Comparison of ENCODE assay signal across 1 cellular context in the genomic region with DNA sequence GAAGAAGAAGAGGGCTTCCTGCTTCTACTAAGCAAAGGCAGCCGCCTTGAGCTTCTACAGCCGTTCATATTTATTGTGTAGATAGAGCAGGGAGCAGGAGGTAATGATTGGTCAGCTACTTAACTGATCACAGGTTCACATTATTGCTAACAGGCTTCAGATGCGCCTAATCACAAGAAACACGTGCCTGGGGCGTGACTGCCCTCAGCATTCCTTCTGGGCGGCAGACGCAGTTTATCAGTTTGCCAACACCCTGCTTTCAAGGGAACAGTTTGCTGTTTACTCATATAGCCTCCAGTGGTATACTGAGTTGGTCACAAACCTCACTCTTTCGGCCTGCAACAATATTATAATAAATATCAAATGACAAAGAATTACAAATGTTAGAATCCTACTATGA.
TF ChIP-seq lines count a peak whose summit lies in the region.

No MANE protein-coding gene starts in this region.

TF ChIP-seq in A549, 52 proteins besides CTCF, POLR2A, EP300 and RAD21 (continued from another document):
- TF ChIP-seq, protein P1, sequence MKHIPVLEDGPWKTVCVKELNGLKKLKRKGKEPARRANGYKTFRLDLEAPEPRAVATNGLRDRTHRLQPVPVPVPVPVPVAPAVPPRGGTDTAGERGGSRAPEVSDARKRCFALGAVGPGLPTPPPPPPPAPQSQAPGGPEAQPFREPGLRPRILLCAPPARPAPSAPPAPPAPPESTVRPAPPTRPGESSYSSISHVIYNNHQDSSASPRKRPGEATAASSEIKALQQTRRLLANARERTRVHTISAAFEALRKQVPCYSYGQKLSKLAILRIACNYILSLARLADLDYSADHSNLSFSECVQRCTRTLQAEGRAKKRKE (CRISPR knock-in tag; IDR thresholded peaks at IDR 0.05; ENCODE audit: low read depth), result no peak
